ENCODE assay signal across 1 cellular context in the genomic region with DNA sequence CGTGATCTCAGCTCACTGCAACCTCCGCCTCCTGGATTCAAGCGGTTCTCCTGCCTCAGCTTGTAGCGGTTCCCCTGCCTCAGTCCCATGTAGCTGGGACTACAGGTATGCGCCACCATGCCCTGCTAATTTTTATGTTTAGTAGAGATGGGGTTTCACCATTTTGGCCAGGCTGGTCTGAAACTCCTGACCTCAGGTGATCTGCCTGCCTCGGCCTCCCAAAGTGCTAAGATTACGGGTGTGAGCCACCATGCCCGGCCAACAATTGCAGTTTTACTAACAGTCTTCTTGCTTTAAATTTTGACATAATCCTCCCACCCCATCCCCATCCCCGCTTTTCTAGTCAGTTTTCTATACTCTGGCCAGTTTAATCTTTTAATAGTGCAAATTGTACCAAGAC.
TF ChIP-seq lines count a peak whose summit lies in the region.

No MANE protein-coding gene starts in this region.

TF ChIP-seq in GM23338, 12 proteins besides CTCF, POLR2A, EP300 and RAD21 (continued from another document):
- TF ChIP-seq, protein P1, sequence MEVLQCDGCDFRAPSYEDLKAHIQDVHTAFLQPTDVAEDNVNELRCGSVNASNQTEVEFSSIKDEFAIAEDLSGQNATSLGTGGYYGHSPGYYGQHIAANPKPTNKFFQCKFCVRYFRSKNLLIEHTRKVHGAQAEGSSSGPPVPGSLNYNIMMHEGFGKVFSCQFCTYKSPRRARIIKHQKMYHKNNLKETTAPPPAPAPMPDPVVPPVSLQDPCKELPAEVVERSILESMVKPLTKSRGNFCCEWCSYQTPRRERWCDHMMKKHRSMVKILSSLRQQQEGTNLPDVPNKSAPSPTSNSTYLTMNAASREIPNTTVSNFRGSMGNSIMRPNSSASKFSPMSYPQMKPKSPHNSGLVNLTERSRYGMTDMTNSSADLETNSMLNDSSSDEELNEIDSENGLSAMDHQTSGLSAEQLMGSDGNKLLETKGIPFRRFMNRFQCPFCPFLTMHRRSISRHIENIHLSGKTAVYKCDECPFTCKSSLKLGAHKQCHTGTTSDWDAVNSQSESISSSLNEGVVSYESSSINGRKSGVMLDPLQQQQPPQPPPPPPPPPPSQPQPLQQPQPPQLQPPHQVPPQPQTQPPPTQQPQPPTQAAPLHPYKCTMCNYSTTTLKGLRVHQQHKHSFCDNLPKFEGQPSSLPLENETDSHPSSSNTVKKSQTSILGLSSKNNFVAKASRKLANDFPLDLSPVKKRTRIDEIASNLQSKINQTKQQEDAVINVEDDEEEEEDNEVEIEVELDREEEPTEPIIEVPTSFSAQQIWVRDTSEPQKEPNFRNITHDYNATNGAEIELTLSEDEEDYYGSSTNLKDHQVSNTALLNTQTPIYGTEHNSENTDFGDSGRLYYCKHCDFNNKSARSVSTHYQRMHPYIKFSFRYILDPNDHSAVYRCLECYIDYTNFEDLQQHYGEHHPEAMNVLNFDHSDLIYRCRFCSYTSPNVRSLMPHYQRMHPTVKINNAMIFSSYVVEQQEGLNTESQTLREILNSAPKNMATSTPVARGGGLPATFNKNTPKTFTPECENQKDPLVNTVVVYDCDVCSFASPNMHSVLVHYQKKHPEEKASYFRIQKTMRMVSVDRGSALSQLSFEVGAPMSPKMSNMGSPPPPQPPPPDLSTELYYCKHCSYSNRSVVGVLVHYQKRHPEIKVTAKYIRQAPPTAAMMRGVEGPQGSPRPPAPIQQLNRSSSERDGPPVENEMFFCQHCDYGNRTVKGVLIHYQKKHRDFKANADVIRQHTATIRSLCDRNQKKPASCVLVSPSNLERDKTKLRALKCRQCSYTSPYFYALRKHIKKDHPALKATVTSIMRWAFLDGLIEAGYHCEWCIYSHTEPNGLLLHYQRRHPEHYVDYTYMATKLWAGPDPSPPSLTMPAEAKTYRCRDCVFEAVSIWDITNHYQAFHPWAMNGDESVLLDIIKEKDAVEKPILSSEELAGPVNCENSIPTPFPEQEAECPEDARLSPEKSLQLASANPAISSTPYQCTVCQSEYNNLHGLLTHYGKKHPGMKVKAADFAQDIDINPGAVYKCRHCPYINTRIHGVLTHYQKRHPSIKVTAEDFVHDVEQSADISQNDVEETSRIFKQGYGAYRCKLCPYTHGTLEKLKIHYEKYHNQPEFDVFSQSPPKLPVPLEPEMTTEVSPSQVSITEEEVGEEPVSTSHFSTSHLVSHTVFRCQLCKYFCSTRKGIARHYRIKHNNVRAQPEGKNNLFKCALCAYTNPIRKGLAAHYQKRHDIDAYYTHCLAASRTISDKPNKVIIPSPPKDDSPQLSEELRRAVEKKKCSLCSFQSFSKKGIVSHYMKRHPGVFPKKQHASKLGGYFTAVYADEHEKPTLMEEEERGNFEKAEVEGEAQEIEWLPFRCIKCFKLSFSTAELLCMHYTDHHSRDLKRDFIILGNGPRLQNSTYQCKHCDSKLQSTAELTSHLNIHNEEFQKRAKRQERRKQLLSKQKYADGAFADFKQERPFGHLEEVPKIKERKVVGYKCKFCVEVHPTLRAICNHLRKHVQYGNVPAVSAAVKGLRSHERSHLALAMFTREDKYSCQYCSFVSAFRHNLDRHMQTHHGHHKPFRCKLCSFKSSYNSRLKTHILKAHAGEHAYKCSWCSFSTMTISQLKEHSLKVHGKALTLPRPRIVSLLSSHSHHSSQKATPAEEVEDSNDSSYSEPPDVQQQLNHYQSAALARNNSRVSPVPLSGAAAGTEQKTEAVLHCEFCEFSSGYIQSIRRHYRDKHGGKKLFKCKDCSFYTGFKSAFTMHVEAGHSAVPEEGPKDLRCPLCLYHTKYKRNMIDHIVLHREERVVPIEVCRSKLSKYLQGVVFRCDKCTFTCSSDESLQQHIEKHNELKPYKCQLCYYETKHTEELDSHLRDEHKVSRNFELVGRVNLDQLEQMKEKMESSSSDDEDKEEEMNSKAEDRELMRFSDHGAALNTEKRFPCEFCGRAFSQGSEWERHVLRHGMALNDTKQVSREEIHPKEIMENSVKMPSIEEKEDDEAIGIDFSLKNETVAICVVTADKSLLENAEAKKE (CRISPR knock-in tag; IDR thresholded peaks at IDR 0.05) = no peak
- TF ChIP-seq, protein P2, sequence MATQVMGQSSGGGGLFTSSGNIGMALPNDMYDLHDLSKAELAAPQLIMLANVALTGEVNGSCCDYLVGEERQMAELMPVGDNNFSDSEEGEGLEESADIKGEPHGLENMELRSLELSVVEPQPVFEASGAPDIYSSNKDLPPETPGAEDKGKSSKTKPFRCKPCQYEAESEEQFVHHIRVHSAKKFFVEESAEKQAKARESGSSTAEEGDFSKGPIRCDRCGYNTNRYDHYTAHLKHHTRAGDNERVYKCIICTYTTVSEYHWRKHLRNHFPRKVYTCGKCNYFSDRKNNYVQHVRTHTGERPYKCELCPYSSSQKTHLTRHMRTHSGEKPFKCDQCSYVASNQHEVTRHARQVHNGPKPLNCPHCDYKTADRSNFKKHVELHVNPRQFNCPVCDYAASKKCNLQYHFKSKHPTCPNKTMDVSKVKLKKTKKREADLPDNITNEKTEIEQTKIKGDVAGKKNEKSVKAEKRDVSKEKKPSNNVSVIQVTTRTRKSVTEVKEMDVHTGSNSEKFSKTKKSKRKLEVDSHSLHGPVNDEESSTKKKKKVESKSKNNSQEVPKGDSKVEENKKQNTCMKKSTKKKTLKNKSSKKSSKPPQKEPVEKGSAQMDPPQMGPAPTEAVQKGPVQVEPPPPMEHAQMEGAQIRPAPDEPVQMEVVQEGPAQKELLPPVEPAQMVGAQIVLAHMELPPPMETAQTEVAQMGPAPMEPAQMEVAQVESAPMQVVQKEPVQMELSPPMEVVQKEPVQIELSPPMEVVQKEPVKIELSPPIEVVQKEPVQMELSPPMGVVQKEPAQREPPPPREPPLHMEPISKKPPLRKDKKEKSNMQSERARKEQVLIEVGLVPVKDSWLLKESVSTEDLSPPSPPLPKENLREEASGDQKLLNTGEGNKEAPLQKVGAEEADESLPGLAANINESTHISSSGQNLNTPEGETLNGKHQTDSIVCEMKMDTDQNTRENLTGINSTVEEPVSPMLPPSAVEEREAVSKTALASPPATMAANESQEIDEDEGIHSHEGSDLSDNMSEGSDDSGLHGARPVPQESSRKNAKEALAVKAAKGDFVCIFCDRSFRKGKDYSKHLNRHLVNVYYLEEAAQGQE (IDR thresholded peaks at IDR 0.05; ENCODE audit: unreplicated experiment) = no peak
- TF ChIP-seq ZNF114 (CRISPR knock-in tag; IDR thresholded peaks at IDR 0.05) (no peak), ZNF331 (CRISPR knock-in tag; IDR thresholded peaks at IDR 0.05; ENCODE audit: low read depth) (no peak), POLR2AphosphoS5 (IDR thresholded peaks at IDR 0.05; ENCODE audit: low read depth) (no peak), CREB1 (CRISPR knock-in tag; IDR thresholded peaks at IDR 0.05; ENCODE audit: low read depth) (no peak), NANOG (IDR thresholded peaks at IDR 0.05; ENCODE audit: borderline replicate concordance) (no peak), EZH2 (IDR thresholded peaks at IDR 0.05; ENCODE audit: low read depth, unreplicated experiment) (no peak), EZH2phosphoT487 (IDR thresholded peaks at IDR 0.05; ENCODE audit: unreplicated experiment) (no peak)
